Comparison of ENCODE assay signal across 8 cellular contexts in the genomic region with DNA sequence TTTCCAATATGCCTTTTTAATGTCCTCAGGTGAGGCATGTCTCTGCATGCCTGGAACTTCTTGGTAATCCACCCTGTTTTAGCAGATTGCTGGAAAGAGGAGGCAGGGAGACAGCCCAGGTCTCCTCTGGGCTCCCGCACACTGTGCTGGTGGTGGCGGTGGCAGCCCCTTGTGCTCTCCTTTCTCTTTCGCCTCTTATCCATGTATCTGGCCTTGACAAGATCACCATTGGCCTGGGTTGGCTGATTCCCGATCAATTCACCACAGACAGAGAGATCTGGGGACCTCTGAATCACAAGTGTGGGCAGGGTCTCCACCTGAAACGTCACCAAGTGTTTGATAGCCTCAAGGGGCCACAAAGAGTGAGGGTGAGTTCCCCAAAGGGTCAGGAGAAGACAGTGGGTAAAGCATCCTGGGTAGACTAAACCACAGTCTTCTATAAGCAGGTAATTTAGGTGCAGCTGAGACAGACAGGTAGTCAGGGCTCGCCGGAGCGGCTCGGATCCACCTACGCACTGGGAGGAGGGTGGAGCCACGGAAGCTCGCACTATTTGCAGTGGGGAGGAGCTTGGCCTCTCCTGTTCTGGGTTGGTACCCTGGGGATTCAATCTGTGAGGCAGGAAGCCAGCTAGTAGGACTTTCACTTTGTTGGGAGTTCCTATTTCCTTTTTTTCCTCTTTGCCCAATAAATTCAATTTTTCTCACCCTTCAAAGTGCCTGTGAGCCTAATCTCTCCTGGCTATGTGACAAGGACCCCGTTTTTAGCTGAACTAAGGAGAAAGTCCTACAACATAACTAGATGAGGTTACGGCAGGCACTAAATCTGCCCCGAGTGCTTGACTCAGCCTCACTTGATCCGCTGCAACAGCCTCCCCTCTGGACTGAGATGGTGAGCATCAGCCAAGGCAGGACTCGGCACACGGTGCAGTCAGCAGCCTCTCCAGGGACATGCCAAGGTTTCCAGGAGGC. TPM values are rescaled to one million over a fixed set of nuclear protein-coding genes. Genes with fewer than 3 reads are reported as not detected.
A peak's percentile ranks its signal among the peaks of the same experiment; 100 is the strongest.
DNase-seq lines count a peak whose midpoint lies in the region; ATAC-seq, FAIRE-seq and TF ChIP-seq lines count a peak whose summit lies in the region.

No MANE protein-coding gene starts in this region.

- H3K4me3 ChIP-seq in GM12878 (peak overlapping the region; percentile 72), kidney (ENCODE audit: low read length in 2 of 2) (peak overlapping the region; percentile 66 to 79)

- H3K27ac ChIP-seq in RWPE1, result peak overlapping the region; percentile 90
- peak overlapping the region; percentile 3; the same call in 1 of the 2 replicates for H3K27ac ChIP-seq in GM12878 (ENCODE audit: control insufficient read depth, insufficient read depth)
- peak overlapping the region; percentile 43 to 49 for H3K27ac ChIP-seq in kidney (ENCODE audit: low read depth in 2 of 2, low read length in 2 of 2)

- intact Hi-C loops in GM12878 (cut with micrococcal nuclease; ENCODE audit: unreplicated experiment) (loop anchor here (5.0 kb wide), 1 partner anchor 283 kb away; no protein-coding TSS in a partner anchor), kidney (cut with DNase I) (no loop called here)

- H2AFZ ChIP-seq in GM12878 (ENCODE audit: control insufficient read depth, low read depth, low read length), result peak overlapping the region; percentile 57

- H3K79me2 ChIP-seq in GM12878 (ENCODE audit: control insufficient read depth, insufficient read depth, low read length), result no peaks in the 10 kb centered on the region

- H3K4me1 ChIP-seq in GM12878 (ENCODE audit: control insufficient read depth, insufficient read depth, low read length) (peaks cover 4% of the 10 kb centered on the region), kidney (ENCODE audit: control insufficient read depth in 1 of 2, insufficient read depth in 1 of 2, low read depth in 1 of 2, low read length in 2 of 2) (peaks cover 0 to 10% of the 10 kb centered on the region in 2 donors)

- in situ Hi-C loops in GM12878 (cut with MboI), result loop anchor here (5.0 kb wide), 1 partner anchor 143 kb away; the partner anchor contains the start of genes CHPF and TMEM198

- no peak for TF ChIP-seq RAD21 in GM12878 (IDR thresholded peaks at IDR 0.05; ENCODE audit: insufficient read depth, low read depth, low read length)

- H4K20me1 ChIP-seq in GM12878 (ENCODE audit: control insufficient read depth, insufficient read depth), result no peaks in the 10 kb centered on the region

- CTCF ChIA-PET in RWPE1 (lab: Yijun Ruan, JAX), result interaction anchor here (1.1 kb wide), 1 partner anchor 42 kb away, joined by 6 read pairs; no protein-coding TSS in a partner anchor
- CTCF ChIA-PET in GM12878 (lab: Yijun Ruan, JAX), result interaction anchor here (0.7 to 1.9 kb wide), 6 partner anchors 42 to 225 kb away, joined by 4 to 6 read pairs (median 4); partner anchors contain the start of gene GMPPA

- DNase-seq in DMS153 treated with DMSO at 0.1 percent for 48 hours (lab: John Stamatoyannopoulos, UW; ENCODE audit: unreplicated experiment), result peak; percentile 93
- peak; percentile 86 for DNase-seq in HT-29 (ENCODE audit: low spot score)
- peak; percentile 93 for DNase-seq in RWPE1 (ENCODE audit: low spot score)
- peak; percentile 66 for DNase-seq in GM12878 (ENCODE audit: low read depth, low spot score)
- peak; percentile 89 for DNase-seq in kidney
- DNase-seq in stimulated activated CD4-positive, alpha-beta T cell treated with anti-CD3 and anti-CD28 coated beads, Interleukin-4, amount 100 ng/mL, for 24 hours, result peak; percentile 57
- no peak for DNase-seq in Kasumi-1 (lab: John Stamatoyannopoulos, UW)

- RAD21 ChIA-PET in GM12878 (lab: Charles Lee; ENCODE audit: unreplicated experiment), result interaction anchor here (0.6 to 1.4 kb wide), 5 partner anchors 24 to 188 kb away, joined by 3 to 5 read pairs (median 5); partner anchors contain the start of genes CHPF and TMEM198

- peak overlapping the region; percentile 64 for H3K4me2 ChIP-seq in GM12878 (ENCODE audit: control insufficient read depth, insufficient read depth)

- no TSS peak for BruUV-seq in GM12878 (replicated peaks; lab: Mats Ljungman, UMichigan)

- SMC1A ChIA-PET in GM12878 (lab: Charles Lee; ENCODE audit: uncharacterized antibody, unreplicated experiment), result interaction anchor here (0.6 to 1.4 kb wide), 3 partner anchors 42 to 1676 kb away, joined by 3 to 4 read pairs (median 4); no protein-coding TSS in a partner anchor

- POLR2A ChIA-PET in RWPE1 (lab: Yijun Ruan, JAX; ENCODE audit: low non-redundant PET) (interaction anchor here (0.6 to 1.2 kb wide), 3 partner anchors 9 to 684 kb away, joined by 3 to 10 read pairs (median 3); no protein-coding TSS in a partner anchor), GM12878 (lab: Charles Lee) (interaction anchor here (0.6 kb wide), 1 partner anchor 10 kb away, joined by 4 read pairs; no protein-coding TSS in a partner anchor)

- H3K27me3 ChIP-seq in GM12878 (replicated peaks in 1 of 2; ENCODE audit: control insufficient read depth in 2 of 2, insufficient read depth in 2 of 2, low read length in 1 of 2), result no peaks in the 10 kb centered on the region

- H3K9me3 ChIP-seq in GM12878 (replicated peaks; ENCODE audit: control insufficient read depth, insufficient read depth, low read length), result peaks cover 3% of the 10 kb centered on the region; the same call in 1 of the 3 replicates
- H3K9me3 ChIP-seq in kidney (ENCODE audit: control insufficient read depth in 1 of 2, low read length in 2 of 2), result peaks cover 0 to 7% of the 10 kb centered on the region in 2 donors

- TF ChIP-seq CTCF in RWPE1 (conservative IDR thresholded peaks at IDR 0.05; ENCODE audit: low read depth) (no peak), GM12878 (IDR thresholded peaks at IDR 0.05 in 2 of 3, conservative IDR thresholded peaks at IDR 0.05 in 1 of 3; ENCODE audit: control insufficient read depth in 2 of 3, extremely low read depth in 1 of 3, insufficient read depth in 1 of 3, low read depth in 3 of 3, low read length in 3 of 3) (no peak), kidney (IDR thresholded peaks at IDR 0.05; ENCODE audit: borderline replicate concordance, extremely low read depth, insufficient read depth) (no peak)

- FAIRE-seq in GM12878 (lab: Jason Lieb, UNC), result peak; percentile 64
- FAIRE-seq in kidney (lab: Jason Lieb, UNC), result no peak

- no peak for TF ChIP-seq EP300 in GM12878 (IDR thresholded peaks at IDR 0.05; ENCODE audit: borderline replicate concordance in 1 of 2, control insufficient read depth in 1 of 2, low read depth in 2 of 2, low read length in 2 of 2)

- WGBS in GM12878 (ENCODE audit: insufficient coverage, insufficient replicate concordance, low lambda C conversion rate, missing lambda C conversion rate), result 13% methylated on average over 18 of the region's 18 CpGs

- H3K9ac ChIP-seq in GM12878 (ENCODE audit: control insufficient read depth, insufficient read depth, low read length) (peak overlapping the region; percentile 17; the same call in 1 of the 2 replicates), kidney (ENCODE audit: low read length in 2 of 2) (peak overlapping the region in 1 of 2 donors; percentile 75)

- peak; percentile 98 for ATAC-seq in GM21515 (IDR thresholded peaks at IDR 0.05; ENCODE audit: unreplicated experiment)
- ATAC-seq in GM12878, result peak; percentile 98

- no peaks in the 10 kb centered on the region for H3K36me3 ChIP-seq in GM12878 (ENCODE audit: control insufficient read depth in 2 of 2, insufficient read depth in 2 of 2, low read length in 1 of 2)
- H3K36me3 ChIP-seq in kidney (ENCODE audit: control insufficient read depth in 1 of 2, insufficient read depth in 2 of 2, low read length in 2 of 2), result no peaks in the 10 kb centered on the region

- no peak for TF ChIP-seq POLR2A in GM12878 (IDR thresholded peaks at IDR 0.05; ENCODE audit: low read depth, low read length)

TF ChIP-seq in GM12878, 131 proteins besides CTCF, POLR2A, EP300 and RAD21 (continues in another document):
- TF ChIP-seq GATAD2B (conservative IDR thresholded peaks at IDR 0.05; ENCODE audit: low read depth) (no peak), EGR1 (IDR thresholded peaks at IDR 0.05; ENCODE audit: borderline replicate concordance in 1 of 2, low read depth in 2 of 2, low read length in 2 of 2) (peak in 1 of 2 experiments; percentile 81; a peak in 2 of 3 replicates), NFXL1 (IDR thresholded peaks at IDR 0.05; ENCODE audit: borderline replicate concordance) (no peak), ATF7 (IDR thresholded peaks at IDR 0.05; ENCODE audit: low read depth) (no peak), NRF1 (conservative IDR thresholded peaks at IDR 0.05; ENCODE audit: low read depth, low read length) (no peak), POU2F2 (IDR thresholded peaks at IDR 0.05; ENCODE audit: borderline replicate concordance, low read depth, low read length) (no peak)
- TF ChIP-seq, protein P1, sequence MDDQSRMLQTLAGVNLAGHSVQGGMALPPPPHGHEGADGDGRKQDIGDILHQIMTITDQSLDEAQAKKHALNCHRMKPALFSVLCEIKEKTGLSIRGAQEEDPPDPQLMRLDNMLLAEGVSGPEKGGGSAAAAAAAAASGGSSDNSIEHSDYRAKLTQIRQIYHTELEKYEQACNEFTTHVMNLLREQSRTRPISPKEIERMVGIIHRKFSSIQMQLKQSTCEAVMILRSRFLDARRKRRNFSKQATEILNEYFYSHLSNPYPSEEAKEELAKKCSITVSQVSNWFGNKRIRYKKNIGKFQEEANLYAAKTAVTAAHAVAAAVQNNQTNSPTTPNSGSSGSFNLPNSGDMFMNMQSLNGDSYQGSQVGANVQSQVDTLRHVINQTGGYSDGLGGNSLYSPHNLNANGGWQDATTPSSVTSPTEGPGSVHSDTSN (IDR thresholded peaks at IDR 0.05; ENCODE audit: insufficient replicate concordance, low read depth, low read length), result peak; percentile 12

RNA-seq across cellular contexts. Expression of gene SLC4A3, which starts 57.6 kb away (rescaled TPM):
- total RNA-seq in HT-29 (2014; rRNA removed; shearing (Covaris generic)), result 0.08 and 0.36 TPM in 2 replicates
- total RNA-seq in GM12878 (2013; cell fraction: nucleolus; rRNA removed), result not detected in 2 replicates
- not detected in 2 replicates for total RNA-seq in GM12878 (2014; rRNA removed)
- not detected in 2 replicates for total RNA-seq in GM12878 (2014; rRNA removed; fragmentation: Illumina TruSeq; extraction: Trizol)
- 0.05 TPM in 1 of 2 replicates, not detected in the other for total RNA-seq in GM12878 (2021)
- polyA plus RNA-seq in GM12878 (2011; ENCODE audit: low read depth), result not detected
- polyA plus RNA-seq in GM12878 (2011; rRNA removed), result 0.05 TPM in 1 of 2 replicates, not detected in the other
- polyA plus RNA-seq in GM12878 (2011; cell fraction: cytosol; rRNA removed), result 0.12 and 0.13 TPM in 2 replicates
- polyA plus RNA-seq in GM12878 (2011; cell fraction: nucleus; rRNA removed), result 0.12 and 0.21 TPM in 2 replicates
- polyA plus RNA-seq in GM12878 (2012), result not detected in 2 replicates
- polyA plus RNA-seq in GM12878 (2014; fragmentation: Illumina TruSeq; extraction: Trizol), result not detected in 2 replicates
- polyA plus RNA-seq in GM12878 (2014; fragmentation: Nextera tagmentation; extraction: Ambion mirVana), result not detected
- polyA plus RNA-seq in GM12878 (2014; rRNA removed), result not detected in 2 replicates
- under 1 TPM in 1 of 2 experiments, not detected in 1; 0.08 TPM for polyA plus RNA-seq in GM12878 (2016; fragmentation: Nextera tagmentation; extraction: Ambion mirVana)
- polyA minus RNA-seq in GM12878 (2011; rRNA and poly(A)+ RNA removed), result 0.15 TPM in 1 of 2 replicates, not detected in the other
- not detected in 2 replicates for polyA minus RNA-seq in GM12878 (2011; cell fraction: cytosol; rRNA and poly(A)+ RNA removed)
- polyA minus RNA-seq in GM12878 (2011; cell fraction: nucleus; rRNA and poly(A)+ RNA removed), result not detected in 2 replicates
- total RNA-seq in kidney, result 4.9 TPM
- polyA plus RNA-seq in kidney (ENCODE audit: insufficient read depth, low read depth, low replicate concordance), result 5.2 TPM

Comparison
In these comparisons a context has a peak if more than half of its experiments do, and no peak if none do; other contexts are left out.
1. DNase-seq: peak in DMS153 treated with DMSO at 0.1 percent for 48 hours (single experiment), HT-29 (single experiment), RWPE1 (single experiment), GM12878 (single experiment), kidney (single experiment) and stimulated activated CD4-positive, alpha-beta T cell treated with anti-CD3 and anti-CD28 coated beads, Interleukin-4, amount 100 ng/mL, for 24 hours (single experiment); none in Kasumi-1 (0 of 2).
2. H3K27ac ChIP-seq: peak in every context shown above with its lines; median percentile 90 in RWPE1; 46 in kidney; 3 in GM12878.